Comparison of ENCODE assay signal across 1 cellular context in the genomic region with DNA sequence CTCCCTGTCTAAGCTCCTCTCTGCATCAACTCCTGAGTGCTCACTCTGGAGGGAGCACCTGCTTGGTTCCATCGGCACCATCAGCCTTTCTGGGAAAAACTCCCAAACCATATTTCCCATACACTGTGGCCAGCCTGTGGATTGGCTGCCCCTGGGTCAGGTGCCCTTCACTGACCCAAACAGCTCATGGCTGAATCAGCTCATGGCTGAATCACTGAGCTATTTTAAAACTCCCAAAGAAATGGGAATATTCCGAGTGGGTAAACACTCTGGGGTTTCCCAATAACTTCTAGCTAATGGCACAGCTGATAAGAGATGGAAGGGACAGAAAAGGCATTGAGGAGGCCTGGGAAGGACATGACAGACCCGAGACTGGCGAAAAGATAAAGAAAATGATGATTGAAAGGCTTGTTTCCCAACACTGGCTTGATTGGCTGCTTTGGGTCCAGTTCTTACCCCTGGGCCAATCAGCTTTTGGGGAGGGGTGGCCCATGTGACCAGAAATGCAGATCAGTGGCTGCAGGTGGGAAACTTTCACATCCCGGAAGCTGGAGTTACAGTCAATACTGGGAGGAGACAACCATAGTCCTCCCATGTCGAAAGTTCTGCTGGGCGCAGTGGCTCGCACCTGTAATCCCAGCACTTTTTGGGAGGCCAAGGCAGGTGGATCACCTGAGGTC.
TF ChIP-seq lines count a peak whose summit lies in the region.

No MANE protein-coding gene starts in this region.

TF ChIP-seq in IMR-90, 13 proteins besides CTCF, POLR2A, EP300 and RAD21:
- TF ChIP-seq, protein P1, sequence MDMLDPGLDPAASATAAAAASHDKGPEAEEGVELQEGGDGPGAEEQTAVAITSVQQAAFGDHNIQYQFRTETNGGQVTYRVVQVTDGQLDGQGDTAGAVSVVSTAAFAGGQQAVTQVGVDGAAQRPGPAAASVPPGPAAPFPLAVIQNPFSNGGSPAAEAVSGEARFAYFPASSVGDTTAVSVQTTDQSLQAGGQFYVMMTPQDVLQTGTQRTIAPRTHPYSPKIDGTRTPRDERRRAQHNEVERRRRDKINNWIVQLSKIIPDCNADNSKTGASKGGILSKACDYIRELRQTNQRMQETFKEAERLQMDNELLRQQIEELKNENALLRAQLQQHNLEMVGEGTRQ (IDR thresholded peaks at IDR 0.05; ENCODE audit: low read depth, low read length), result peak; percentile 48; the same call in 1 of the 2 replicates
- no peak for TF ChIP-seq RFX5 (IDR thresholded peaks at IDR 0.05; ENCODE audit: low read depth, low read length)
TF ChIP-seq in IMR-90: peak in this region for 1.
